In the genomic region with DNA sequence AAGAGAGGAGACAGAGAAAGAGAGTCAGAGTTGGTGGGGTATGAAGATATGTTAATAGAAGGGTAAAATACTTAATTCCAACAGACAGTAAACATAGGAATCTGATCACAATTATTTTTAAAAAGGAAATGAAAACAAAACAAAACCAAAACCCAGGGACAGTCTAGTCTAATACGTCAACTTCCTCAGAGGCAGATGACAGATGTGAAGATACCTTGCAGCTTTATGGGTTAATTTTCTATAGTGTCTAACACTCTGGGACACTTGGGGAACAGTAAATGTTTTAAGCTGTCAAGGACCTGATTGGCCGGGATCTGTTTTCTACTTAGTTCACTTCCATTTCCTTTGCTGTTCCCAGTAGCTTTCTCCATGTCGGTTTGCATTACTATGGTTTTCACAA, we compare ENCODE assay signal across 14 cellular contexts.
DNase-seq lines count a peak whose midpoint lies in the region; ATAC-seq and TF ChIP-seq lines count a peak whose summit lies in the region.
"Had no signal": no experiment of that assay in that cellular context is flagged by ENCODE, and none has a peak within 500 bp of the region (broad histone marks: within the 10 kb centered on the region; RNA-seq: fewer than 3 reads in every experiment).

No MANE protein-coding gene starts in this region.

- no peaks in the 10 kb centered on the region for H3K4me1 Mint-ChIP-seq in activated CD8-positive, alpha-beta T cell treated with anti-CD3 and anti-CD28 coated beads, Interleukin-2, amount 10 ng/mL, durations not matched to agents 7 days and 5 days (ENCODE audit: low read depth)
- H3K4me1 Mint-ChIP-seq: activated CD4-positive, alpha-beta T cell treated with anti-CD3 and anti-CD28 coated beads, Interleukin-2, amount 10 ng/mL, durations not matched to agents 24 days and 14 days had no signal

- no peak for TF ChIP-seq EP300 in suprapubic skin (IDR thresholded peaks at IDR 0.05)

- H3K36me3 ChIP-seq in heart left ventricle: no peaks in the 10 kb centered on the region
- no peaks in the 10 kb centered on the region for H3K36me3 ChIP-seq in suprapubic skin
- H3K36me3 ChIP-seq: MG63, upper lobe of left lung had no signal

- 49 to 59% (median 53%) methylated on average over 3 of the region's 3 CpGs for WGBS in heart left ventricle, 4 donors
- WGBS in suprapubic skin: 61% methylated on average over 3 of the region's 3 CpGs

- H3K4me3 ChIP-seq in heart left ventricle: peak overlapping the region in 7 of 12 donors; percentile 9 to 25 (median 19)
- H3K4me3 ChIP-seq in suprapubic skin: peak overlapping the region; percentile 23
- H3K4me3 ChIP-seq: MG63, upper lobe of left lung had no signal

- CTCF ChIA-PET in activated CD8-positive, alpha-beta T cell treated with anti-CD3 and anti-CD28 coated beads, Interleukin-2, amount 10 ng/mL, durations not matched to agents 7 days and 5 days (lab: Charles Lee): no interaction called here

- POLR2A ChIA-PET in activated CD8-positive, alpha-beta T cell treated with anti-CD3 and anti-CD28 coated beads, Interleukin-2, amount 10 ng/mL, durations not matched to agents 7 days and 5 days (lab: Charles Lee): no interaction called here

- no peaks in the 10 kb centered on the region for H3K36me3 Mint-ChIP-seq in activated CD8-positive, alpha-beta T cell treated with anti-CD3 and anti-CD28 coated beads, Interleukin-2, amount 10 ng/mL, durations not matched to agents 7 days and 5 days (ENCODE audit: low read depth)

- H3K9me3 ChIP-seq in heart left ventricle (no peaks in the 10 kb centered on the region), suprapubic skin (no peaks in the 10 kb centered on the region)
- H3K9me3 ChIP-seq: Caco-2, MG63, upper lobe of left lung had no signal

- H3K4me1 ChIP-seq in heart left ventricle: peaks cover 0 to 40% (median 5%) of the 10 kb centered on the region in 12 donors
- H3K4me1 ChIP-seq in suprapubic skin: peaks cover 14% of the 10 kb centered on the region
- H3K4me1 ChIP-seq: Caco-2 had no signal

- ATAC-seq in heart left ventricle: peak in 1 of 4 donors; percentile 16
- peak; percentile 53 for ATAC-seq in GM21825 (IDR thresholded peaks at IDR 0.05; ENCODE audit: unreplicated experiment)
- peak; percentile 42 for ATAC-seq in HG03571 (IDR thresholded peaks at IDR 0.05; ENCODE audit: unreplicated experiment)
- no peak for ATAC-seq in activated CD8-positive, alpha-beta T cell treated with anti-CD3 and anti-CD28 coated beads, Interleukin-2, amount 10 ng/mL, durations not matched to agents 7 days and 5 days

- TF ChIP-seq CTCF in heart left ventricle (IDR thresholded peaks at IDR 0.05) (no peak), suprapubic skin (IDR thresholded peaks at IDR 0.05) (no peak)

- H3K27ac Mint-ChIP-seq in activated CD8-positive, alpha-beta T cell treated with anti-CD3 and anti-CD28 coated beads, Interleukin-2, amount 10 ng/mL, durations not matched to agents 7 days and 5 days: no peak overlapping the region
- H3K27ac Mint-ChIP-seq: activated CD4-positive, alpha-beta T cell treated with anti-CD3 and anti-CD28 coated beads, Interleukin-2, amount 10 ng/mL, durations not matched to agents 24 days and 14 days had no signal

- H3K9me3 Mint-ChIP-seq in activated CD8-positive, alpha-beta T cell treated with anti-CD3 and anti-CD28 coated beads, Interleukin-2, amount 10 ng/mL, durations not matched to agents 7 days and 5 days (ENCODE audit: insufficient read depth): no peaks in the 10 kb centered on the region
- H3K9me3 Mint-ChIP-seq: activated CD4-positive, alpha-beta T cell treated with anti-CD3 and anti-CD28 coated beads, Interleukin-2, amount 10 ng/mL, durations not matched to agents 24 days and 14 days had no signal

- peaks cover 1% of the 10 kb centered on the region for H3K27me3 Mint-ChIP-seq in activated CD8-positive, alpha-beta T cell treated with anti-CD3 and anti-CD28 coated beads, Interleukin-2, amount 10 ng/mL, durations not matched to agents 7 days and 5 days (ENCODE audit: low read depth)

- H3K27me3 ChIP-seq in heart left ventricle (no peaks in the 10 kb centered on the region), suprapubic skin (no peaks in the 10 kb centered on the region)
- H3K27me3 ChIP-seq: MG63, upper lobe of left lung had no signal

- H3K27ac ChIP-seq in heart left ventricle: peak overlapping the region in 10 of 12 donors; percentile 3 to 72 (median 52)
- H3K27ac ChIP-seq in suprapubic skin: peak overlapping the region; percentile 70
- H3K27ac ChIP-seq: upper lobe of left lung had no signal

- intact Hi-C loops in heart left ventricle (cut with DNase I): no loop called here
- intact Hi-C loops in cardiac septum (cut with DNase I): no loop called here

- no peak overlapping the region for H3K4me3 Mint-ChIP-seq in activated CD8-positive, alpha-beta T cell treated with anti-CD3 and anti-CD28 coated beads, Interleukin-2, amount 10 ng/mL, durations not matched to agents 7 days and 5 days
- H3K4me3 Mint-ChIP-seq: activated CD4-positive, alpha-beta T cell treated with anti-CD3 and anti-CD28 coated beads, Interleukin-2, amount 10 ng/mL, durations not matched to agents 24 days and 14 days had no signal

- no peak for TF ChIP-seq POLR2A in heart left ventricle (IDR thresholded peaks at IDR 0.05)
- TF ChIP-seq POLR2A in suprapubic skin (IDR thresholded peaks at IDR 0.05): no peak

- DNase-seq in heart left ventricle (no peak), cardiac septum (ENCODE audit: low spot score) (no peak), suprapubic skin (ENCODE audit: low spot score in 2 of 2) (no peak), NCI-H446 treated with DMSO at 0.1 percent for 48 hours (lab: John Stamatoyannopoulos, UW) (no peak), DMS 273 (lab: John Stamatoyannopoulos, UW; ENCODE audit: unreplicated experiment) (no peak)
- no peak for DNase-seq in activated CD8-positive, alpha-beta T cell treated with anti-CD3 and anti-CD28 coated beads, Interleukin-2, amount 10 ng/mL, durations not matched to agents 7 days and 5 days
- DNase-seq: activated CD4-positive, alpha-beta T cell treated with anti-CD3 and anti-CD28 coated beads, Interleukin-2, amount 10 ng/mL, durations not matched to agents 24 days and 14 days; Caco-2; MG63; posterior cingulate gyrus; T-helper 1 cell; upper lobe of left lung had no signal
